Comparison of ENCODE assay signal across 19 cellular contexts in the genomic region with DNA sequence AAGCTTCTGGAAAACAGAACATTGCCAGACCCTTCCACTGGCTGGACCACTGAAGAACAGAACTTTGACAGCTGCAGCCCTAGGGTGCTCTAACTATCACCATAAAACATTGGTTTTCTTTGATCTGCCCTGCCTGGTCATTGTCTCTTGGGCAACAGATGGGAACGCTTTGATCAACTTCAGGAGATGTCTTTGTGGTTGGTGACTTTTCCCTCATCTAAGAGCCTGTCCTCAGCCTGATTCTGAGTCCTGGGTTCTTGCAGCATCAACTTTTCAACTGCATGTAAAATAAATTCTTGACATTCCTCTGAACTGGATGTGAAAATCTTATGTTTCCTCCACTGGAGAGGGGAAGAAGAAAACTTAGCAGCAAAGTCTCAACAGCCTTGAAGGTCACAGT.
"Had no signal": no experiment of that assay in that cellular context is flagged by ENCODE, and none has a peak within 500 bp of the region (broad histone marks: within the 10 kb centered on the region; RNA-seq: fewer than 3 reads in every experiment).

No MANE protein-coding gene starts in this region.

- H3K27ac ChIP-seq: coronary artery, esophagus squamous epithelium, heart right ventricle, lower lobe of right lung, parathyroid adenoma, stomach, thyroid gland had no signal

- H3K4me3 ChIP-seq: coronary artery, esophagus squamous epithelium, heart right ventricle, lower lobe of right lung, stomach, thyroid gland had no signal

- H3K36me3 ChIP-seq: esophagus squamous epithelium, heart right ventricle, lower lobe of right lung, stomach, thyroid gland had no signal

- H3K79me2 ChIP-seq: parathyroid adenoma had no signal

- H3K27me3 ChIP-seq: esophagus squamous epithelium, stomach, thyroid gland had no signal

- DNase-seq: dermis blood vessel endothelial cell; effector memory CD4-positive, alpha-beta T cell; esophagus squamous epithelium; foreskin melanocyte; glutamatergic neuron; heart right ventricle; hippocampal formation; left ventricle myocardium superior; lower lobe of right lung; natural killer cell; stimulated activated CD4-positive, alpha-beta T cell treated with anti-CD3 and anti-CD28 coated beads, Interleukin-2, amount 100 ng/mL, for 24 hours; stimulated activated CD4-positive, alpha-beta T cell treated with anti-CD3 and anti-CD28 coated beads, Interleukin-4, amount 100 ng/mL, for 24 hours; stimulated activated naive CD4-positive, alpha-beta T cell treated with Interleukin-2 at 50 U/mL for 16 hours; stomach; thyroid gland had no signal

- H3K9me3 ChIP-seq: esophagus squamous epithelium, heart right ventricle, lower lobe of right lung, stomach, thyroid gland had no signal

- H2AFZ ChIP-seq: parathyroid adenoma had no signal

- ATAC-seq: heart right ventricle; left ventricle myocardium superior; lower lobe of right lung; natural killer cell; sciatic nerve; stimulated activated effector memory CD8-positive, alpha-beta T cell treated with anti-CD3 and anti-CD28 coated beads, Interleukin-12 subunit alpha, Interleukin-12 subunit beta, amount 100 ng/mL, for 72 hours had no signal

- H3K9ac ChIP-seq: parathyroid adenoma had no signal
